Comparison of ENCODE assay signal across 18 cellular contexts in the genomic region with DNA sequence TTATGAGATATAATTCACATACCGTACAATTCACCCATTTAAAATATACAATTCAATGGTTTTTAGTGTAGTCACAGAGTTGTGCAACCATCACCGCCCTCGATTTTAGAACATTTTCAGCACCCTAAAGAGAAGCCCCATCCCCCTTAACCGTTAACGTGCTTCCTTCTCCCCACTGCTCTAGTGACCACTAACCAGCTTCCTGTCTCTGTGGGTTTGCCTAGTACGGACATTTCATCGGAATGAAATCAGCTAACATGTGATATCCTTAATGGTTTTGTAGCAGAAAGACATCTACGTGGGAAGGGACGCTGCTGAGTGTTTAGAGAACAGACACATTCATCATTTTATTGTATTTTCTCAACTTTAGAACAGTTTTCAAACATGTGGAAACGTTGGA.
DNase-seq lines count a peak whose midpoint lies in the region; ATAC-seq and TF ChIP-seq lines count a peak whose summit lies in the region.
"Had no signal": no experiment of that assay in that cellular context is flagged by ENCODE, and none has a peak within 500 bp of the region (broad histone marks: within the 10 kb centered on the region; RNA-seq: fewer than 3 reads in every experiment).

No MANE protein-coding gene starts in this region.

- H3K36me3 ChIP-seq in Loucy (ENCODE audit: insufficient read depth, low read length) (no peaks in the 10 kb centered on the region), mesenchymal stem cell (ENCODE audit: control insufficient read depth in 1 of 2, insufficient read depth in 2 of 2, low read depth in 1 of 2, low read length in 2 of 2) (no peaks in the 10 kb centered on the region), Karpas-422 (ENCODE audit: insufficient read depth, low read length) (no peaks in the 10 kb centered on the region)

- H3K23ac ChIP-seq in mesenchymal stem cell (ENCODE audit: low read length in 2 of 2) = no peak overlapping the region

- no peak overlapping the region for H3K14ac ChIP-seq in mesenchymal stem cell (ENCODE audit: low read length in 2 of 2)

- H2BK120ac ChIP-seq in mesenchymal stem cell (ENCODE audit: low read depth, low read length) = no peak overlapping the region

- H3K4me1 ChIP-seq in Loucy (ENCODE audit: insufficient read depth, low read length, poor library complexity, severe bottlenecking) = peaks cover 64% of the 10 kb centered on the region
- peaks cover 6% of the 10 kb centered on the region for H3K4me1 ChIP-seq in mesenchymal stem cell (ENCODE audit: control insufficient read depth, insufficient read depth, low read depth, low read length)
- no peaks in the 10 kb centered on the region for H3K4me1 ChIP-seq in Karpas-422 (ENCODE audit: low read length)
- H3K4me1 ChIP-seq: body of pancreas had no signal

- peaks cover 15% of the 10 kb centered on the region for H3F3A ChIP-seq in Loucy (ENCODE audit: low read depth)

- TF ChIP-seq CTCF in Loucy (conservative IDR thresholded peaks at IDR 0.05; ENCODE audit: low read length) = no peak
- TF ChIP-seq CTCF in mesothelial cell of epicardium (IDR thresholded peaks at IDR 0.05; ENCODE audit: unreplicated experiment) = no peak

- no peak overlapping the region for H2BK12ac ChIP-seq in mesenchymal stem cell (ENCODE audit: low read length in 2 of 2)

- H3K9me3 ChIP-seq in Loucy (ENCODE audit: insufficient read depth, low read depth, low read length) = no peaks in the 10 kb centered on the region
- H3K9me3 ChIP-seq in mesenchymal stem cell (ENCODE audit: control insufficient read depth, low read length) = peaks cover 7% of the 10 kb centered on the region
- no peaks in the 10 kb centered on the region for H3K9me3 ChIP-seq in Karpas-422 (ENCODE audit: low read length)
- H3K9me3 ChIP-seq: body of pancreas had no signal

- H3K79me1 ChIP-seq in mesenchymal stem cell (replicated peaks; ENCODE audit: low read length, poor library complexity, severe bottlenecking) = no peaks in the 10 kb centered on the region

- peak overlapping the region; percentile 55 for H3K4me2 ChIP-seq in Loucy (ENCODE audit: low read depth, low read length, poor library complexity, severe bottlenecking)
- H3K4me2 ChIP-seq in mesenchymal stem cell (ENCODE audit: low read length, poor library complexity, severe bottlenecking) = no peak overlapping the region
- no peak overlapping the region for H3K4me2 ChIP-seq in Karpas-422 (ENCODE audit: low read depth, low read length, poor library complexity, severe bottlenecking)

- peak overlapping the region; percentile 75 for H3K9ac ChIP-seq in Loucy (ENCODE audit: low read depth, low read length, poor library complexity, severe bottlenecking)
- H3K9ac ChIP-seq in mesenchymal stem cell (ENCODE audit: low read length) = no peak overlapping the region
- no peak overlapping the region for H3K9ac ChIP-seq in Karpas-422 (ENCODE audit: low read length)

- H3K27ac Mint-ChIP-seq in activated T-helper 2 cell treated with anti-CD3 and anti-CD28 coated beads, Interferon-gamma antibody, Interleukin-2, Interleukin-4, amounts not matched to agents 10 μg/mL and 5 μg/mL and 100 μg/mL, durations not matched to agents 14 hours and 24 hours and 36 hours = peak overlapping the region; percentile 39
- no peak overlapping the region for H3K27ac Mint-ChIP-seq in mesothelial cell of epicardium
- H3K27ac Mint-ChIP-seq: naive B cell; stimulated activated naive CD8-positive, alpha-beta T cell treated with anti-CD3 and anti-CD28 coated beads, Interleukin-15, Interleukin-2, amounts not matched to agents 100 ng/mL and 50 ng/mL, for 24 hours had no signal

- H3K9me2 ChIP-seq in Loucy (replicated peaks; ENCODE audit: low read depth, low read length) (no peaks in the 10 kb centered on the region), Karpas-422 (replicated peaks; ENCODE audit: insufficient read depth, low read length) (no peaks in the 10 kb centered on the region)

- no peak overlapping the region for H4K8ac ChIP-seq in mesenchymal stem cell (ENCODE audit: low read length)

- H4K20me1 ChIP-seq in Loucy (ENCODE audit: insufficient read depth, low read length, poor library complexity, severe bottlenecking) (no peaks in the 10 kb centered on the region), Karpas-422 (ENCODE audit: insufficient read depth, low read depth, low read length) (no peaks in the 10 kb centered on the region)

- no peak overlapping the region for H3K18ac ChIP-seq in mesenchymal stem cell (ENCODE audit: low read depth in 1 of 2, low read length in 2 of 2)

- H3K4me1 Mint-ChIP-seq in activated T-helper 2 cell treated with anti-CD3 and anti-CD28 coated beads, Interferon-gamma antibody, Interleukin-2, Interleukin-4, amounts not matched to agents 10 μg/mL and 5 μg/mL and 100 μg/mL, durations not matched to agents 14 hours and 24 hours and 36 hours (ENCODE audit: low read depth) = peaks cover 16% of the 10 kb centered on the region
- peaks cover 4% of the 10 kb centered on the region for H3K4me1 Mint-ChIP-seq in mesothelial cell of epicardium

- no peak overlapping the region for H2AK5ac ChIP-seq in mesenchymal stem cell (ENCODE audit: low read length, severe bottlenecking)

- peak overlapping the region; percentile 10 for H3K4me3 Mint-ChIP-seq in activated T-helper 2 cell treated with anti-CD3 and anti-CD28 coated beads, Interferon-gamma antibody, Interleukin-2, Interleukin-4, amounts not matched to agents 10 μg/mL and 5 μg/mL and 100 μg/mL, durations not matched to agents 14 hours and 24 hours and 36 hours (ENCODE audit: low read depth)
- H3K4me3 Mint-ChIP-seq in mesothelial cell of epicardium = no peak overlapping the region
- H3K4me3 Mint-ChIP-seq: naive B cell; stimulated activated naive CD8-positive, alpha-beta T cell treated with anti-CD3 and anti-CD28 coated beads, Interleukin-15, Interleukin-2, amounts not matched to agents 100 ng/mL and 50 ng/mL, for 24 hours had no signal

- peak overlapping the region; percentile 34 for H3K4me3 ChIP-seq in Loucy (ENCODE audit: low read length, poor library complexity, severe bottlenecking)
- no peak overlapping the region for H3K4me3 ChIP-seq in mesenchymal stem cell (ENCODE audit: insufficient read depth in 1 of 2, low read depth in 1 of 2, low read length in 2 of 2)
- no peak overlapping the region for H3K4me3 ChIP-seq in Karpas-422 (ENCODE audit: low read length)
- H3K4me3 ChIP-seq: body of pancreas had no signal

- no peak overlapping the region for H3K4ac ChIP-seq in mesenchymal stem cell (ENCODE audit: low read depth in 1 of 2, low read length in 2 of 2)

- H3K27ac ChIP-seq in mesenchymal stem cell (ENCODE audit: low read length, poor library complexity, severe bottlenecking) (peak overlapping the region; percentile 91), Karpas-422 (ENCODE audit: low read length) (no peak overlapping the region)
- H3K27ac ChIP-seq: body of pancreas had no signal

- DNase-seq in EH (ENCODE audit: low read depth) (peak; percentile 67), mesenchymal stem cell (peak; percentile 91), mesothelial cell of epicardium (ENCODE audit: low spot score in 2 of 2, unreplicated experiment in 2 of 2) (no peak), Karpas-422 (no peak)
- DNase-seq in activated T-helper 2 cell treated with anti-CD3 and anti-CD28 coated beads, Interferon-gamma antibody, Interleukin-2, Interleukin-4, amounts not matched to agents 10 μg/mL and 5 μg/mL and 100 μg/mL, durations not matched to agents 14 hours and 24 hours and 36 hours (ENCODE audit: low spot score) = no peak
- DNase-seq: activated CD4-positive, CD25-positive, alpha-beta regulatory T cell; activated T-cell treated with anti-CD3 and anti-CD28 coated beads, Interleukin-2, amount 50 U/mL, for 48 hours; effector memory CD4-positive, alpha-beta T cell; kidney glomerular epithelial cell; naive B cell; NCI-H1436; NCI-H524 treated with DMSO at 0.1 percent for 48 hours had no signal

- 18% methylated on average over 8 of the region's 10 CpGs for WGBS in mesenchymal stem cell

- no peaks in the 10 kb centered on the region for H3K27me3 ChIP-seq in Loucy (ENCODE audit: insufficient read depth, low read length, poor library complexity, severe bottlenecking)
- no peaks in the 10 kb centered on the region for H3K27me3 ChIP-seq in mesenchymal stem cell (ENCODE audit: control insufficient read depth in 1 of 2, insufficient read depth in 1 of 2, low read length in 2 of 2)
- no peaks in the 10 kb centered on the region for H3K27me3 ChIP-seq in Karpas-422 (ENCODE audit: low read length)
- H3K27me3 ChIP-seq: body of pancreas had no signal

- intact Hi-C loops in activated T-helper 2 cell treated with anti-CD3 and anti-CD28 coated beads, Interferon-gamma antibody, Interleukin-2, Interleukin-4, amounts not matched to agents 10 μg/mL and 5 μg/mL and 100 μg/mL, durations not matched to agents 14 hours and 24 hours and 36 hours (cut with micrococcal nuclease) = no loop called here

- H3K9me3 Mint-ChIP-seq in activated T-helper 2 cell treated with anti-CD3 and anti-CD28 coated beads, Interferon-gamma antibody, Interleukin-2, Interleukin-4, amounts not matched to agents 10 μg/mL and 5 μg/mL and 100 μg/mL, durations not matched to agents 14 hours and 24 hours and 36 hours = peaks cover 20% of the 10 kb centered on the region
- peaks cover 10% of the 10 kb centered on the region for H3K9me3 Mint-ChIP-seq in mesothelial cell of epicardium
- H3K9me3 Mint-ChIP-seq: stimulated activated naive CD8-positive, alpha-beta T cell treated with anti-CD3 and anti-CD28 coated beads, Interleukin-15, Interleukin-2, amounts not matched to agents 100 ng/mL and 50 ng/mL, for 24 hours had no signal

- ATAC-seq in HG03039 (IDR thresholded peaks at IDR 0.05; ENCODE audit: unreplicated experiment) = no peak
- ATAC-seq in HG02840 (IDR thresholded peaks at IDR 0.05; ENCODE audit: low FRiP score, unreplicated experiment) = no peak
- ATAC-seq: body of pancreas, HCT116 had no signal

- no peaks in the 10 kb centered on the region for H3K27me3 Mint-ChIP-seq in activated T-helper 2 cell treated with anti-CD3 and anti-CD28 coated beads, Interferon-gamma antibody, Interleukin-2, Interleukin-4, amounts not matched to agents 10 μg/mL and 5 μg/mL and 100 μg/mL, durations not matched to agents 14 hours and 24 hours and 36 hours (ENCODE audit: low read depth)
- H3K27me3 Mint-ChIP-seq in mesothelial cell of epicardium (ENCODE audit: low read depth) = no peaks in the 10 kb centered on the region
- H3K27me3 Mint-ChIP-seq: stimulated activated naive CD8-positive, alpha-beta T cell treated with anti-CD3 and anti-CD28 coated beads, Interleukin-15, Interleukin-2, amounts not matched to agents 100 ng/mL and 50 ng/mL, for 24 hours had no signal

- no peak overlapping the region for H2AFZ ChIP-seq in Loucy (ENCODE audit: low read length)
- H2AFZ ChIP-seq in mesenchymal stem cell (ENCODE audit: low read depth, low read length) = no peak overlapping the region
- H2AFZ ChIP-seq in Karpas-422 (ENCODE audit: low read length) = no peak overlapping the region

- H3K79me2 ChIP-seq in Loucy (ENCODE audit: insufficient read depth, low read length) (no peaks in the 10 kb centered on the region), Karpas-422 (ENCODE audit: low read length) (no peaks in the 10 kb centered on the region)

- H4K91ac ChIP-seq in mesenchymal stem cell (ENCODE audit: low read length) = no peak overlapping the region

- H2BK15ac ChIP-seq in mesenchymal stem cell (ENCODE audit: low read depth, poor library complexity, severe bottlenecking) = no peak overlapping the region

- H2BK5ac ChIP-seq in mesenchymal stem cell (ENCODE audit: low read depth, low read length, poor library complexity, severe bottlenecking) = no peak overlapping the region

- H3K36me3 Mint-ChIP-seq in activated T-helper 2 cell treated with anti-CD3 and anti-CD28 coated beads, Interferon-gamma antibody, Interleukin-2, Interleukin-4, amounts not matched to agents 10 μg/mL and 5 μg/mL and 100 μg/mL, durations not matched to agents 14 hours and 24 hours and 36 hours (ENCODE audit: low read depth) = no peaks in the 10 kb centered on the region
- H3K36me3 Mint-ChIP-seq in mesothelial cell of epicardium = no peaks in the 10 kb centered on the region
- H3K36me3 Mint-ChIP-seq: naive B cell had no signal

Comparison
In these comparisons a context has a peak if more than half of its experiments do, and no peak if none do; other contexts are left out.
1. DNase-seq: peak in EH (single experiment) and mesenchymal stem cell (single experiment); none in activated T-helper 2 cell treated with anti-CD3 and anti-CD28 coated beads, Interferon-gamma antibody, Interleukin-2, Interleukin-4, amounts not matched to agents 10 μg/mL and 5 μg/mL and 100 μg/mL, durations not matched to agents 14 hours and 24 hours and 36 hours (single experiment), mesothelial cell of epicardium (0 of 2) and Karpas-422 (single experiment).